In the genomic region with DNA sequence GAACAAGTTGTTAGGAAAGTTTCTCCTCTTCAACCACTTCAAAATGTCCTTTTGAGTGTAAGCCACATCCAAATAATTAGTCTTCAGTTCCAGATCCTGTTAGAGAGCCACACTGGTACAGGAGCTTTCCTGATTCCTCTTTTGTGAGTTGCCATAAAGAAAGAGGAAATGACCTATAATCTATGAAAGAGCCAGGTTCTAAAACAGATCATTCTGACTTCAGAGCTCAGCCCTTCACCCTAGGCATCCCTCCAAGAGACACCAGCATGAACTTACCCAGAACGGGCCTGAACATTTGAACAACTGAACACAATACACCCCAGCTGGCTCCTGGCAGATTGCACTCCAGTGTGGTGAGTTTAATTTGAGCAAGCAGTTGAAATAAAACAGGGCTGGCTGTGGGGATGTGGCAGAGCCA, we compare ENCODE assay signal across 11 cellular contexts. TPM values are rescaled to one million over a fixed set of nuclear protein-coding genes. Genes with fewer than 3 reads are reported as not detected.
DNase-seq lines count a peak whose midpoint lies in the region; ATAC-seq lines count a peak whose summit lies in the region.
"Had no signal": no experiment of that assay in that cellular context is flagged by ENCODE, and none has a peak within 500 bp of the region (broad histone marks: within the 10 kb centered on the region; RNA-seq: fewer than 3 reads in every experiment).

No MANE protein-coding gene starts in this region.

- ATAC-seq in GM19467 (IDR thresholded peaks at IDR 0.05; ENCODE audit: unreplicated experiment) (peak; percentile 33), HG03469 (IDR thresholded peaks at IDR 0.05; ENCODE audit: unreplicated experiment) (peak; percentile 31), HG03095 (IDR thresholded peaks at IDR 0.05; ENCODE audit: unreplicated experiment) (no peak), HG02678 (IDR thresholded peaks at IDR 0.05; ENCODE audit: unreplicated experiment) (no peak)

- intact Hi-C loops in cardiac septum (cut with DNase I) = no loop called here

- peak; percentile 9 for DNase-seq in CD1c-positive myeloid dendritic cell (ENCODE audit: extremely low spot score)
- peak; percentile 93 for DNase-seq in fibroblast of peridontal ligament (ENCODE audit: extremely low read depth)
- no peak for DNase-seq in cardiac septum (ENCODE audit: low spot score)
- DNase-seq in ecto neural progenitor cell (ENCODE audit: low spot score) = no peak
- DNase-seq: naive B cell; stimulated activated naive CD4-positive, alpha-beta T cell had no signal

RNA-seq across cellular contexts. Expression of a gene that starts 25.7 kb away (rescaled TPM):
- 0.59 TPM for total RNA-seq in cardiac septum
- total RNA-seq: activated T-helper 2 cell treated with anti-CD3 and anti-CD28 coated beads, Interferon-gamma antibody, Interleukin-2, Interleukin-4, amounts not matched to agents 10 μg/mL and 5 μg/mL and 100 μg/mL, durations not matched to agents 14 hours and 24 hours and 36 hours had no signal

Comparison
In these comparisons a context has a peak if more than half of its experiments do, and no peak if none do; other contexts are left out.
1. DNase-seq: peak in CD1c-positive myeloid dendritic cell (single experiment) and fibroblast of peridontal ligament (single experiment); none in cardiac septum (single experiment) and ecto neural progenitor cell (single experiment).
2. ATAC-seq: peak in GM19467 (single experiment) and HG03469 (single experiment); none in HG03095 (single experiment) and HG02678 (single experiment).